In the genomic region with DNA sequence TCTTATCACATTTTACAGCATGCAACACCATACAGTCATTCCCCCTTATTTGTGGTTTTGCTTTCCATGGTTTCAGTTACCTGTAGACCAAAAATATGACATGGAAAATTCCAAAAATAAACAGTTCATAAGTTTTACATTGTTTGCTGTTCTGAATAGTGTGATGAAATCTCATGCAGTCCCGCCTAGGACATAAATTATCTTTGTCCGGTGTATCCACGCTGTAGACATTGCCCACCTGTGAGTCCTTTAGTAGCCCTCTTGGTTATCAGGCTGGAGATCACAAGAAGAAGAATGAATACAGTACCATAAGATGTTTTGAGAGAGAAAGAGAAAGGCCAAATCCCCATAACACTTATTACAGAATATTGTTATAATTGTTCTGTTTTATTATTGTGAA, we compare ENCODE assay signal across 25 cellular contexts.
"Had no signal": no experiment of that assay in that cellular context is flagged by ENCODE, and none has a peak within 500 bp of the region (broad histone marks: within the 10 kb centered on the region; RNA-seq: fewer than 3 reads in every experiment).

No MANE protein-coding gene starts in this region.

- ATAC-seq: effector memory CD8-positive, alpha-beta T cell; esophagus mucosa; foreskin keratinocyte; gastrocnemius medialis; gastroesophageal sphincter; heart left ventricle; heart right ventricle had no signal

- H3K4me1 ChIP-seq: colonic mucosa, esophagus squamous epithelium had no signal

- H3K36me3 ChIP-seq: colonic mucosa, gastrocnemius medialis had no signal

- H3K27me3 Mint-ChIP-seq: dendritic cell treated with granulocyte-macrophage colony-stimulating factor and Interleukin-4, amounts not matched to agents 40 ng/mL and 50 ng/mL, for 4 days; effector memory CD8-positive, alpha-beta T cell had no signal

- H3K27ac ChIP-seq: colonic mucosa, coronary artery, epithelial cell of prostate, esophagus muscularis mucosa, esophagus squamous epithelium, foreskin keratinocyte, gastrocnemius medialis, gastroesophageal sphincter, heart left ventricle, heart right ventricle had no signal

- H3K4me3 Mint-ChIP-seq: dendritic cell treated with granulocyte-macrophage colony-stimulating factor and Interleukin-4, amounts not matched to agents 40 ng/mL and 50 ng/mL, for 4 days; effector memory CD8-positive, alpha-beta T cell; endodermal cell had no signal

- DNase-seq: colonic mucosa; cortex of kidney; dermis blood vessel endothelial cell; dorsolateral prefrontal cortex; effector CD4-positive, alpha-beta T cell; effector CD8-positive, alpha-beta T cell; effector memory CD4-positive, alpha-beta T cell; effector memory CD8-positive, alpha-beta T cell; endodermal cell; erythroblast; esophagus squamous epithelium; foreskin fibroblast; foreskin keratinocyte; foreskin melanocyte; gastrocnemius medialis; glutamatergic neuron; head of caudate nucleus; heart left ventricle; heart right ventricle had no signal

- H3K9me3 ChIP-seq: colonic mucosa, esophagus muscularis mucosa, esophagus squamous epithelium, gastrocnemius medialis, gastroesophageal sphincter, heart left ventricle, heart right ventricle had no signal

- H3K27ac Mint-ChIP-seq: endodermal cell had no signal

- H3K27me3 ChIP-seq: colonic mucosa, dorsolateral prefrontal cortex, esophagus muscularis mucosa, esophagus squamous epithelium, foreskin keratinocyte, gastrocnemius medialis, gastroesophageal sphincter, heart left ventricle, heart right ventricle had no signal

- H3K4me1 Mint-ChIP-seq: endodermal cell had no signal

- H3K9me3 Mint-ChIP-seq: dendritic cell treated with granulocyte-macrophage colony-stimulating factor and Interleukin-4, amounts not matched to agents 40 ng/mL and 50 ng/mL, for 4 days; effector memory CD8-positive, alpha-beta T cell; endodermal cell had no signal

- H3K4me3 ChIP-seq: colonic mucosa, coronary artery, dorsolateral prefrontal cortex, esophagus muscularis mucosa, esophagus squamous epithelium, gastrocnemius medialis, gastroesophageal sphincter, heart left ventricle, heart right ventricle had no signal
